Comparison of ENCODE assay signal across 8 cellular contexts in genomic region chr2:96856776-96857673, GRCh38. TPM values are rescaled to one million over a fixed set of nuclear protein-coding genes. Genes with fewer than 3 reads are reported as not detected.
DNase-seq lines count a peak whose midpoint lies in the region; TF ChIP-seq lines count a peak whose summit lies in the region.

No MANE protein-coding gene starts in this region.

- H3K27me3 ChIP-seq in HAP-1 (ENCODE audit: low read depth): no peaks in the 10 kb centered on the region
- no peaks in the 10 kb centered on the region for H3K27me3 ChIP-seq in adipocyte (replicated peaks; ENCODE audit: control insufficient read depth, insufficient read depth, low read length)
- no peaks in the 10 kb centered on the region for H3K27me3 ChIP-seq in iPS-18a (ENCODE audit: control insufficient read depth, insufficient read depth, low read length)
- H3K27me3 ChIP-seq in skeletal muscle tissue (ENCODE audit: control insufficient read depth in 3 of 3, insufficient read depth in 3 of 3, low read length in 3 of 3): no peaks in the 10 kb centered on the region

- TF ChIP-seq CTCF in GM20000 (IDR thresholded peaks at IDR 0.05; ENCODE audit: extremely low read depth, missing control alignments): no peak

- H3K36me3 ChIP-seq in HAP-1 (replicated peaks) (peaks cover 30% of the 10 kb centered on the region), adipocyte (ENCODE audit: control insufficient read depth, insufficient read depth, low read length, severe bottlenecking) (peaks cover 34% of the 10 kb centered on the region), iPS-18a (ENCODE audit: control insufficient read depth, low read depth, low read length) (peaks cover 28% of the 10 kb centered on the region), skeletal muscle tissue (ENCODE audit: control insufficient read depth in 3 of 3, insufficient read depth in 3 of 3, low read length in 3 of 3) (peaks cover 20 to 29% (median 26%) of the 10 kb centered on the region in 3 donors)

- no peaks in the 10 kb centered on the region for H3K9me3 ChIP-seq in HAP-1
- H3K9me3 ChIP-seq in adipocyte (ENCODE audit: control insufficient read depth, low read length): no peaks in the 10 kb centered on the region
- H3K9me3 ChIP-seq in iPS-18a (ENCODE audit: control insufficient read depth, low read depth, low read length): no peaks in the 10 kb centered on the region
- H3K9me3 ChIP-seq in skeletal muscle tissue (ENCODE audit: control insufficient read depth in 3 of 3, low read length in 3 of 3): no peaks in the 10 kb centered on the region

- DNase-seq in EH (ENCODE audit: low read depth): peak; percentile 41
- DNase-seq in HAP-1 (ENCODE audit: low spot score in 2 of 2): peak; percentile 22 to 48
- peak; percentile 57 for DNase-seq in NCI-H69 (lab: John Stamatoyannopoulos, UW)
- peak; percentile 46 for DNase-seq in adipocyte (ENCODE audit: low read depth)
- DNase-seq in GM20000 (ENCODE audit: low spot score): no peak
- no peak for DNase-seq in globus pallidus (ENCODE audit: low spot score)

- peaks cover 11% of the 10 kb centered on the region for H3K4me1 ChIP-seq in HAP-1
- peaks cover 27% of the 10 kb centered on the region for H3K4me1 ChIP-seq in adipocyte (ENCODE audit: control insufficient read depth, insufficient read depth, low read length)
- peaks cover 14% of the 10 kb centered on the region for H3K4me1 ChIP-seq in iPS-18a (ENCODE audit: control insufficient read depth, low read depth, low read length)
- peaks cover 19 to 26% (median 25%) of the 10 kb centered on the region in 3 donors for H3K4me1 ChIP-seq in skeletal muscle tissue (ENCODE audit: control insufficient read depth in 3 of 3, insufficient read depth in 3 of 3, low read length in 3 of 3)

- H3K4me3 ChIP-seq in HAP-1: peak overlapping the region; percentile 93
- peak overlapping the region; percentile 88 for H3K4me3 ChIP-seq in adipocyte (ENCODE audit: low read length)
- H3K4me3 ChIP-seq in iPS-18a (ENCODE audit: low read length): peak overlapping the region; percentile 80
- peak overlapping the region; percentile 69 to 86 (median 86) for H3K4me3 ChIP-seq in skeletal muscle tissue (ENCODE audit: low read length in 3 of 3)

- in situ Hi-C loops in HAP-1 (cut with MboI; ENCODE audit: low sequenced_read_pairs): loop anchor here (5.0 to 25.0 kb wide), 2 partner anchors 95 to 255 kb away; partner anchors contain the start of gene ANKRD36

- H3K27ac ChIP-seq in iPS-18a (ENCODE audit: low read length) (no peak overlapping the region), skeletal muscle tissue (ENCODE audit: low read depth, low read length) (peak overlapping the region; percentile 65)

- H3K9ac ChIP-seq in adipocyte (ENCODE audit: low read length) (peak overlapping the region; percentile 88), iPS-18a (ENCODE audit: low read length) (peak overlapping the region; percentile 71), skeletal muscle tissue (ENCODE audit: low read depth in 1 of 3, low read length in 3 of 3) (peak overlapping the region; percentile 67 to 92 (median 73))

RNA-seq across cellular contexts. Expression of gene ANKRD39, which starts 0.8 kb away (rescaled TPM):
- 3.7 TPM for total RNA-seq in skeletal muscle tissue

RNA-seq across cellular contexts. Expression of gene SEMA4C, which starts 12.9 kb away (rescaled TPM):
- 29.7 TPM for total RNA-seq in skeletal muscle tissue

RNA-seq across cellular contexts. Expression of gene ANKRD23, which starts 13.2 kb away (rescaled TPM):
- total RNA-seq in skeletal muscle tissue: 5.2 TPM

RNA-seq across cellular contexts. Expression of gene CNNM3, which starts 41.0 kb away (rescaled TPM):
- 4.2 TPM for total RNA-seq in skeletal muscle tissue

Comparison
In these comparisons a context has a peak if more than half of its experiments do, and no peak if none do; other contexts are left out.
1. DNase-seq: peak in EH (single experiment), HAP-1 (2 of 2), NCI-H69 (single experiment) and adipocyte (single experiment); none in GM20000 (single experiment) and globus pallidus (single experiment).
2. Peak in every context shown above with its lines, with median percentiles within 50 percentile points of each other: H3K4me3 ChIP-seq and H3K9ac ChIP-seq.